ENCODE assay signal across 2 cellular contexts in the genomic region with DNA sequence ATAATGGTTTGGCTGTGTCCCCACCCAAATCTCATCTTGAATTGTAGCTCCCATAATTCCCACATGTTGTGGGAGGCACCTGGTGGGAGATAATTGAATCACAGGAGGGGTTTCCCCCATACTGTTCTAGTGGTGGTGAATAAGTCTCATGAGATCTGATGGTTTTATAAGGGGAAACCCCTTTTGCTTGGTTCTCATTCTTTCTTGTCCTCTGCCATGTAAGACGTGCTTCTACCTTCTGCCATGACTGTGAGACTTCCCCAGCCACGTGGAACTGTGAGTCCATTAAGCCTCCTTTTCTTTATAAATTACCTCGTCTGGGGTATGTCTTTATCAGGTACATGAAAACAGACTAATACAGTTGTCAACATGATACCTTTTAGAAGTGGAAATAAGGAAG. TPM values are rescaled to one million over a fixed set of nuclear protein-coding genes. Genes with fewer than 3 reads are reported as not detected.
"Had no signal": no experiment of that assay in that cellular context is flagged by ENCODE, and none has a peak within 500 bp of the region (broad histone marks: within the 10 kb centered on the region; RNA-seq: fewer than 3 reads in every experiment).

No MANE protein-coding gene starts in this region.

RNA-seq across cellular contexts. Expression of a gene that starts 53.0 kb away (rescaled TPM):
- total RNA-seq: MCF 10A, OCI-LY7 had no signal
